In genomic region chr9:136922540-136922939, GRCh38 we compare ENCODE assay signal across 21 cellular contexts. TPM values are rescaled to one million over a fixed set of nuclear protein-coding genes. Genes with fewer than 3 reads are reported as not detected.
"Had no signal": no experiment of that assay in that cellular context is flagged by ENCODE, and none has a peak within 500 bp of the region (broad histone marks: within the 10 kb centered on the region; RNA-seq: fewer than 3 reads in every experiment).

No MANE protein-coding gene starts in this region.

- H3K27ac Mint-ChIP-seq: activated naive CD4-positive, alpha-beta T cell treated with anti-CD3 and anti-CD28 coated beads, Interleukin-2, amount 50 U/mL, for 24 hours; memory B cell; T-helper 1 cell treated with Interleukin-12 subunit alpha and Interleukin-12 subunit beta and Interleukin-4 antibody, amounts not matched to agents 30 μg/mL and 1 μg/mL, for 36 hours had no signal

- H3K9me3 Mint-ChIP-seq: activated naive CD4-positive, alpha-beta T cell treated with anti-CD3 and anti-CD28 coated beads, Interleukin-2, amount 50 U/mL, for 24 hours; memory B cell; naive thymus-derived CD4-positive, alpha-beta T cell; T-helper 1 cell treated with Interleukin-12 subunit alpha and Interleukin-12 subunit beta and Interleukin-4 antibody, amounts not matched to agents 30 μg/mL and 1 μg/mL, for 36 hours had no signal

- FAIRE-seq: keratinocyte had no signal

- H3K27me3 ChIP-seq: brain microvascular endothelial cell, dorsolateral prefrontal cortex, gastroesophageal sphincter, left lung, stomach, testis had no signal

- H3K27me3 Mint-ChIP-seq: activated naive CD4-positive, alpha-beta T cell treated with anti-CD3 and anti-CD28 coated beads, Interleukin-2, amount 50 U/mL, for 24 hours; memory B cell; naive thymus-derived CD4-positive, alpha-beta T cell had no signal

- H3K9ac ChIP-seq: parathyroid adenoma had no signal

- H3K9me3 ChIP-seq: gastroesophageal sphincter, left lung, mucosa of descending colon, stomach, testis had no signal

- ATAC-seq: gastroesophageal sphincter; left lung; mucosa of descending colon; naive thymus-derived CD4-positive, alpha-beta T cell had no signal

- H3K4me1 ChIP-seq: left lung, parathyroid adenoma, stomach had no signal

- H3K4me3 ChIP-seq: dorsolateral prefrontal cortex, gastroesophageal sphincter, left lung, mucosa of descending colon, stomach, testis had no signal

- H3K4me3 Mint-ChIP-seq: activated naive CD4-positive, alpha-beta T cell treated with anti-CD3 and anti-CD28 coated beads, Interleukin-2, amount 50 U/mL, for 24 hours; memory B cell; naive thymus-derived CD4-positive, alpha-beta T cell; T-helper 1 cell treated with Interleukin-12 subunit alpha and Interleukin-12 subunit beta and Interleukin-4 antibody, amounts not matched to agents 30 μg/mL and 1 μg/mL, for 36 hours had no signal

- H3K27ac ChIP-seq: brain microvascular endothelial cell, gastroesophageal sphincter, left lung, parathyroid adenoma, stomach, testis had no signal

- DNase-seq: activated CD4-positive, alpha-beta T cell treated with anti-CD3 and anti-CD28 coated beads, Interleukin-2, amount 50 U/mL, for 1 hour; activated CD4-positive, CD25-positive, alpha-beta regulatory T cell; activated effector memory CD4-positive, alpha-beta T cell treated with Interleukin-2 at 50 U/mL for 16 hours; activated T-cell treated with anti-CD3 and anti-CD28 coated beads, Interleukin-2, amount 50 U/mL, for 1 hour; brain microvascular endothelial cell; dorsolateral prefrontal cortex; erythroblast; left lung; mucosa of descending colon; naive thymus-derived CD4-positive, alpha-beta T cell; SHP77 treated with DMSO at 0.1 percent for 48 hours; stimulated activated CD4-positive, alpha-beta T cell treated with anti-CD3 and anti-CD28 coated beads, Interleukin-4, amount 100 ng/mL, for 24 hours; stomach had no signal

- H2AFZ ChIP-seq: parathyroid adenoma had no signal

RNA-seq across cellular contexts. Expression of gene C8G, which starts 22.5 kb away (rescaled TPM):
- total RNA-seq: gastroesophageal sphincter, stomach had no signal
- polyA plus RNA-seq: naive thymus-derived CD4-positive, alpha-beta T cell had no signal

RNA-seq across cellular contexts. Expression of gene LCN12, which starts 29.5 kb away (rescaled TPM):
- total RNA-seq: gastroesophageal sphincter, urinary bladder had no signal
- polyA plus RNA-seq: keratinocyte; naive thymus-derived CD4-positive, alpha-beta T cell had no signal

RNA-seq across cellular contexts. Expression of gene PTGDS, which starts 54.8 kb away (rescaled TPM):
- polyA plus RNA-seq: keratinocyte; naive thymus-derived CD4-positive, alpha-beta T cell had no signal
